Comparison of ENCODE assay signal across 8 cellular contexts in genomic region chr1:167342846-167343245, GRCh38.
DNase-seq lines count a peak whose midpoint lies in the region; ATAC-seq, FAIRE-seq and TF ChIP-seq lines count a peak whose summit lies in the region.

No MANE protein-coding gene starts in this region.

- no peak overlapping the region for H3K27ac Mint-ChIP-seq in MCF 10A (ENCODE audit: low read depth, unreplicated experiment)

- no peak overlapping the region for H3K27ac ChIP-seq in breast epithelium
- no peak overlapping the region for H3K27ac ChIP-seq in GM12878 (ENCODE audit: control insufficient read depth, insufficient read depth)

- peak; percentile 87 for ATAC-seq in HG03280 (IDR thresholded peaks at IDR 0.05; ENCODE audit: unreplicated experiment)
- ATAC-seq in GM12878 = peak; percentile 93
- no peak for ATAC-seq in esophagus mucosa

- RAD21 ChIA-PET in GM12878 (lab: Charles Lee; ENCODE audit: unreplicated experiment) = interaction anchor here (0.6 to 5.1 kb wide), 14 partner anchors 10 to 191 kb away, joined by 3 to 89 read pairs (median 7); partner anchors contain the start of gene POU2F1

- H3K4me1 ChIP-seq in breast epithelium (no peaks in the 10 kb centered on the region), GM12878 (ENCODE audit: control insufficient read depth, insufficient read depth, low read length) (no peaks in the 10 kb centered on the region)

- CTCF ChIA-PET in MCF 10A (lab: Yijun Ruan, JAX) (interaction anchor here (0.6 to 9.5 kb wide), 43 partner anchors 9 to 706 kb away, joined by 3 to 127 read pairs (median 4); partner anchors contain the start of gene POU2F1), GM12878 (lab: Yijun Ruan, JAX) (interaction anchor here (0.6 to 8.7 kb wide), 29 partner anchors 9 to 276 kb away, joined by 3 to 245 read pairs (median 5); partner anchors contain the start of gene POU2F1)

- peaks cover 18% of the 10 kb centered on the region for H3K4me1 Mint-ChIP-seq in MCF 10A (ENCODE audit: insufficient read depth, unreplicated experiment)

- no peaks in the 10 kb centered on the region for H3K36me3 ChIP-seq in breast epithelium
- H3K36me3 ChIP-seq in GM12878 (ENCODE audit: control insufficient read depth in 2 of 2, insufficient read depth in 2 of 2, low read length in 1 of 2) = peaks cover 0 to 2% of the 10 kb centered on the region in 2 experiments; a peak in 2 of 4 replicates

- H4K20me1 ChIP-seq in GM12878 (ENCODE audit: control insufficient read depth, insufficient read depth) = no peaks in the 10 kb centered on the region

- DNase-seq in MCF 10A (ENCODE audit: unreplicated experiment) (peak; percentile 53), breast epithelium (ENCODE audit: low spot score in 2 of 2) (no peak), GM12878 (ENCODE audit: low read depth, low spot score) (no peak), RPMI8226 (no peak), GOT3 (lab: John Stamatoyannopoulos, UW) (no peak), CD1c-positive myeloid dendritic cell (ENCODE audit: extremely low spot score) (no peak)

- intact Hi-C loops in MCF 10A (cut with micrococcal nuclease) = loop anchor here (1.0 to 2.0 kb wide), 3 partner anchors 75 to 276 kb away; partner anchors contain the start of gene POU2F1
- intact Hi-C loops in breast epithelium (cut with DNase I; ENCODE audit: low total_unique reads) = no loop called here
- intact Hi-C loops in GM12878 (cut with micrococcal nuclease; ENCODE audit: unreplicated experiment) = loop anchor here (2.0 kb wide), 1 partner anchor 74 kb away; no protein-coding TSS in a partner anchor

- in situ Hi-C loops in GM12878 (cut with MboI) = loop anchor here (5.0 kb wide), 1 partner anchor 76 kb away; no protein-coding TSS in a partner anchor

- TF ChIP-seq CTCF in MCF 10A (IDR thresholded peaks at IDR 0.05; ENCODE audit: unreplicated experiment) (peak; percentile 45), breast epithelium (IDR thresholded peaks at IDR 0.05) (no peak), GM12878 (IDR thresholded peaks at IDR 0.05 in 2 of 3, conservative IDR thresholded peaks at IDR 0.05 in 1 of 3; ENCODE audit: control insufficient read depth in 2 of 3, extremely low read depth in 1 of 3, insufficient read depth in 1 of 3, low read depth in 3 of 3, low read length in 3 of 3) (peak; percentile 39 to 59 (median 45); a peak in 5 of 6 replicates)

- H3K27me3 Mint-ChIP-seq in MCF 10A (ENCODE audit: insufficient read depth, unreplicated experiment) = no peaks in the 10 kb centered on the region

- peaks cover 7% of the 10 kb centered on the region for H3K79me2 ChIP-seq in GM12878 (ENCODE audit: control insufficient read depth, insufficient read depth, low read length)

- H3K4me2 ChIP-seq in GM12878 (ENCODE audit: control insufficient read depth, insufficient read depth) = no peak overlapping the region

- H3K36me3 Mint-ChIP-seq in MCF 10A (ENCODE audit: insufficient read depth, unreplicated experiment) = no peaks in the 10 kb centered on the region

- POLR2A ChIA-PET in MCF 10A (lab: Yijun Ruan, JAX) (interaction anchor here (0.8 to 2.5 kb wide), 5 partner anchors 12 to 123 kb away, joined by 3 to 14 read pairs (median 4); partner anchors contain the start of gene POU2F1), GM12878 (lab: Charles Lee) (interaction anchor here (0.6 to 0.7 kb wide), 3 partner anchors 94 to 119 kb away, joined by 3 to 4 read pairs (median 4); no protein-coding TSS in a partner anchor)

- 69% methylated on average over 3 of the region's 3 CpGs for WGBS in GM12878 (ENCODE audit: insufficient coverage, insufficient replicate concordance, low lambda C conversion rate, missing lambda C conversion rate)

- TF ChIP-seq POLR2A in breast epithelium (IDR thresholded peaks at IDR 0.05) (no peak), GM12878 (IDR thresholded peaks at IDR 0.05; ENCODE audit: low read depth, low read length) (no peak)

- peaks cover under 1% of the 10 kb centered on the region for H3K9me3 Mint-ChIP-seq in MCF 10A (ENCODE audit: unreplicated experiment)

- H3K9ac ChIP-seq in GM12878 (ENCODE audit: control insufficient read depth, insufficient read depth, low read length) = no peak overlapping the region

- H3K9me3 ChIP-seq in breast epithelium (peaks cover 0 to 13% of the 10 kb centered on the region in 2 donors), GM12878 (replicated peaks; ENCODE audit: control insufficient read depth, insufficient read depth, low read length) (no peaks in the 10 kb centered on the region; the same call in 2 of the 3 replicates)

- SMC1A ChIA-PET in GM12878 (lab: Charles Lee; ENCODE audit: uncharacterized antibody, unreplicated experiment) = interaction anchor here (0.6 to 8.7 kb wide), 26 partner anchors 10 to 192 kb away, joined by 3 to 145 read pairs (median 5); partner anchors contain the start of gene POU2F1

- H3K4me3 ChIP-seq in breast epithelium = no peak overlapping the region
- H3K4me3 ChIP-seq in GM12878 = no peak overlapping the region

- no peak for TF ChIP-seq EP300 in GM12878 (IDR thresholded peaks at IDR 0.05; ENCODE audit: borderline replicate concordance in 1 of 2, control insufficient read depth in 1 of 2, low read depth in 2 of 2, low read length in 2 of 2)

- TF ChIP-seq RAD21 in GM12878 (IDR thresholded peaks at IDR 0.05; ENCODE audit: insufficient read depth, low read depth, low read length) = peak; percentile 68

- H2AFZ ChIP-seq in GM12878 (ENCODE audit: control insufficient read depth, low read depth, low read length) = no peak overlapping the region

- peak; percentile 13 for FAIRE-seq in GM12878 (lab: Jason Lieb, UNC)

- no peaks in the 10 kb centered on the region for H3K27me3 ChIP-seq in breast epithelium
- no peaks in the 10 kb centered on the region for H3K27me3 ChIP-seq in GM12878 (replicated peaks in 1 of 2; ENCODE audit: control insufficient read depth in 2 of 2, insufficient read depth in 2 of 2, low read length in 1 of 2)

- BruUV-seq in MCF 10A (replicated peaks; lab: Mats Ljungman, UMichigan) (no TSS peak), GM12878 (replicated peaks; lab: Mats Ljungman, UMichigan) (no TSS peak)

- H3K4me3 Mint-ChIP-seq in MCF 10A (ENCODE audit: unreplicated experiment) = no peak overlapping the region

TF ChIP-seq in GM12878, 131 proteins besides CTCF, POLR2A, EP300 and RAD21:
- no peak for TF ChIP-seq MEF2B (IDR thresholded peaks at IDR 0.05; ENCODE audit: partially characterized antibody, poor library complexity, severe bottlenecking)
- TF ChIP-seq CHD2 (IDR thresholded peaks at IDR 0.05; ENCODE audit: borderline replicate concordance, low read depth, low read length) = no peak
- peak; percentile 59; the same call in 1 of the 2 replicates for TF ChIP-seq SMC3 (IDR thresholded peaks at IDR 0.05; ENCODE audit: borderline replicate concordance, low read length)
- no peak for TF ChIP-seq KDM1A (IDR thresholded peaks at IDR 0.05; ENCODE audit: borderline replicate concordance)
- no peak for TF ChIP-seq SIX5 (IDR thresholded peaks at IDR 0.05; ENCODE audit: low read depth, low read length, severe bottlenecking)
- no peak for TF ChIP-seq SIN3A (IDR thresholded peaks at IDR 0.05; ENCODE audit: low read depth, low read length)
- no peak for TF ChIP-seq SMARCA5 (IDR thresholded peaks at IDR 0.05)
- TF ChIP-seq PAX5 (IDR thresholded peaks at IDR 0.05; ENCODE audit: borderline replicate concordance, low read depth, low read length) = no peak
- no peak for TF ChIP-seq USF2 (IDR thresholded peaks at IDR 0.05; ENCODE audit: borderline replicate concordance, low read depth, low read length)
- TF ChIP-seq ZBTB40 (IDR thresholded peaks at IDR 0.05; ENCODE audit: borderline replicate concordance) = no peak
- no peak for TF ChIP-seq BHLHE40 (IDR thresholded peaks at IDR 0.05; ENCODE audit: borderline replicate concordance in 1 of 2, low read depth in 2 of 2, low read length in 1 of 2)
- peak; percentile 44; the same call in 1 of the 2 replicates for TF ChIP-seq RUNX3 (IDR thresholded peaks at IDR 0.05; ENCODE audit: low read length)
- TF ChIP-seq SREBF2 (IDR thresholded peaks at IDR 0.05; ENCODE audit: low read length) = no peak

Comparison
In these comparisons a context has a peak if more than half of its experiments do, and no peak if none do; other contexts are left out.
1. CTCF ChIP-seq: peak in MCF 10A (single experiment) and GM12878 (3 of 3); none in breast epithelium (0 of 3).